8 cellular contexts compared by ENCODE assay signal in genomic region chr9:33399047-33399446, GRCh38. TPM values are rescaled to one million over a fixed set of nuclear protein-coding genes. Genes with fewer than 3 reads are reported as not detected.
DNase-seq lines count a peak whose midpoint lies in the region; ATAC-seq, FAIRE-seq and TF ChIP-seq lines count a peak whose summit lies in the region.
"Not testable (repeated sequence)": the region's sequence is repeated elsewhere in the genome, so short reads cannot be mapped to it uniquely, and the experiment has no call there.
"Had no signal": no experiment of that assay in that cellular context is flagged by ENCODE, and none has a peak within 500 bp of the region (broad histone marks: within the 10 kb centered on the region; RNA-seq: fewer than 3 reads in every experiment).

No MANE protein-coding gene starts in this region.

- 49% methylated on average over 4 of the region's 4 CpGs for WGBS in K562 (ENCODE audit: insufficient coverage, low coverage, missing lambda C conversion rate)

- not testable (repeated sequence) for H3K9ac ChIP-seq in K562 (ENCODE audit: insufficient read depth in 1 of 2, low read depth in 2 of 2, low read length in 2 of 2)

- not testable (repeated sequence) for H3K79me2 ChIP-seq in K562 (ENCODE audit: control insufficient read depth, insufficient read depth, low read length)

- TF ChIP-seq CTCF in K562 (IDR thresholded peaks at IDR 0.05 in 2 of 3, conservative IDR thresholded peaks at IDR 0.05 in 1 of 3; ENCODE audit: insufficient read depth in 2 of 3, low read depth in 1 of 3, low read length in 3 of 3); right atrium auricular region (IDR thresholded peaks at IDR 0.05); neural crest cell (conservative IDR thresholded peaks at IDR 0.05); gastrocnemius medialis (IDR thresholded peaks at IDR 0.05 in 4 of 5, conservative IDR thresholded peaks at IDR 0.05 in 1 of 5): not testable (repeated sequence)

- in situ Hi-C loops in K562 (cut with MboI); gastrocnemius medialis (cut with MboI; ENCODE audit: low sequenced_read_pairs in 4 of 4): not testable (repeated sequence)

- H3K4me1 ChIP-seq in K562 (replicated peaks in 1 of 2; ENCODE audit: control insufficient read depth in 2 of 2, insufficient read depth in 2 of 2, low read length in 2 of 2) = peaks cover 2 to 23% of the 10 kb centered on the region in 2 experiments; a peak in 3 of 5 replicates
- peaks cover 0 to 52% of the 10 kb centered on the region in 2 donors for H3K4me1 ChIP-seq in right atrium auricular region
- peaks cover 33 to 35% of the 10 kb centered on the region in 2 donors for H3K4me1 ChIP-seq in gastrocnemius medialis

- H4K20me1 ChIP-seq in K562 (replicated peaks; ENCODE audit: control insufficient read depth, insufficient read depth, low read length) = not testable (repeated sequence)

- not testable (repeated sequence) for H3K9me3 ChIP-seq in K562 (replicated peaks; ENCODE audit: control insufficient read depth, insufficient read depth, low read depth, low read length); right atrium auricular region; gastrocnemius medialis

- not testable (repeated sequence) for FAIRE-seq in K562 (lab: Jason Lieb, UNC)

- BruUV-seq in K562 (replicated peaks; lab: Mats Ljungman, UMichigan) = not testable (repeated sequence)

- not testable (repeated sequence) for H3K9me1 ChIP-seq in K562 (ENCODE audit: control insufficient read depth, insufficient read depth, low read length)

- not testable (repeated sequence) for H3K4me3 ChIP-seq in K562, right atrium auricular region, gastrocnemius medialis

- TF ChIP-seq RAD21 in K562 (CRISPR knock-in tag; conservative IDR thresholded peaks at IDR 0.05 in 1 of 2, IDR thresholded peaks at IDR 0.05 in 1 of 2) = not testable (repeated sequence)

- H3K27ac ChIP-seq in K562 (ENCODE audit: extremely low read depth, low read depth, low read length) = not testable (repeated sequence)
- peak overlapping the region; percentile 85 to 86 for H3K27ac ChIP-seq in right atrium auricular region
- H3K27ac ChIP-seq in gastrocnemius medialis = peak overlapping the region; percentile 13 to 84 (median 72)

- not testable (repeated sequence) for H3K4me3 Mint-ChIP-seq in neural crest cell

- H3K36me3 Mint-ChIP-seq in neural crest cell (ENCODE audit: low read depth) = not testable (repeated sequence)

- H2AFZ ChIP-seq in K562 (ENCODE audit: low read depth, low read length) = not testable (repeated sequence)

- TF ChIP-seq POLR2A in K562 (conservative IDR thresholded peaks at IDR 0.05); gastrocnemius medialis (IDR thresholded peaks at IDR 0.05): not testable (repeated sequence)

- not testable (repeated sequence) for H3K4me2 ChIP-seq in K562 (ENCODE audit: insufficient read depth, low read length)

- not testable (repeated sequence) for H3K36me3 ChIP-seq in K562 (ENCODE audit: control insufficient read depth, insufficient read depth, low read length); right atrium auricular region; gastrocnemius medialis

- peak overlapping the region; percentile 29 for H3K27ac Mint-ChIP-seq in neural crest cell (ENCODE audit: unreplicated experiment)

- not testable (repeated sequence) for ATAC-seq in K562, gastrocnemius medialis

- POLR2A ChIA-PET in K562 (lab: Yijun Ruan, JAX) = not testable (repeated sequence)

- H3K27me3 Mint-ChIP-seq in neural crest cell (ENCODE audit: low read depth) = not testable (repeated sequence)

- not testable (repeated sequence) for H3K27me3 ChIP-seq in K562 (ENCODE audit: control insufficient read depth in 2 of 2, insufficient read depth in 2 of 2, low read length in 2 of 2); right atrium auricular region; gastrocnemius medialis

- CTCF ChIA-PET in K562 (lab: Yijun Ruan, JAX; ENCODE audit: low intra/inter-chr PET ratio) = not testable (repeated sequence)

- DNase-seq in M059J (ENCODE audit: low read depth) = peak; percentile 45
- DNase-seq in K562 (ENCODE audit: extremely low read depth in 1 of 4, low spot score in 3 of 4); right atrium auricular region (ENCODE audit: low spot score); neural crest cell (ENCODE audit: low read depth, low spot score); gastrocnemius medialis: not testable (repeated sequence)

- not testable (repeated sequence) for TF ChIP-seq EP300 in K562 (IDR thresholded peaks at IDR 0.05; ENCODE audit: low read length)

- H3K4me1 Mint-ChIP-seq in neural crest cell = peaks cover 21% of the 10 kb centered on the region

- H3K9me3 Mint-ChIP-seq in neural crest cell = not testable (repeated sequence)

- intact Hi-C loops in K562 (cut with micrococcal nuclease); gastrocnemius medialis (cut with DNase I; ENCODE audit: low total_unique reads): not testable (repeated sequence)

TF ChIP-seq in K562, 482 proteins besides CTCF, POLR2A, EP300 and RAD21:
- TF ChIP-seq, protein P1, sequence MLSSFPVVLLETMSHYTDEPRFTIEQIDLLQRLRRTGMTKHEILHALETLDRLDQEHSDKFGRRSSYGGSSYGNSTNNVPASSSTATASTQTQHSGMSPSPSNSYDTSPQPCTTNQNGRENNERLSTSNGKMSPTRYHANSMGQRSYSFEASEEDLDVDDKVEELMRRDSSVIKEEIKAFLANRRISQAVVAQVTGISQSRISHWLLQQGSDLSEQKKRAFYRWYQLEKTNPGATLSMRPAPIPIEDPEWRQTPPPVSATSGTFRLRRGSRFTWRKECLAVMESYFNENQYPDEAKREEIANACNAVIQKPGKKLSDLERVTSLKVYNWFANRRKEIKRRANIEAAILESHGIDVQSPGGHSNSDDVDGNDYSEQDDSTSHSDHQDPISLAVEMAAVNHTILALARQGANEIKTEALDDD (IDR thresholded peaks at IDR 0.05) = peak; percentile 61; the same call in 1 of the 2 replicates

RNA-seq across cellular contexts. Expression of gene AQP7, which starts 3.3 kb away (rescaled TPM):
- total RNA-seq in M059J (2014; rRNA removed; shearing (Covaris generic)) = 0.17 TPM in 1 of 2 replicates, not detected in the other
- total RNA-seq in K562 (2011; cell fraction: chromatin; rRNA removed; ENCODE audit: low replicate concordance) = 0.70 and 1.6 TPM in 2 replicates
- total RNA-seq in K562 (2011; cell fraction: nucleolus; rRNA removed) = 0.50 and 1.3 TPM in 2 replicates
- 1.3 and 2.0 TPM in 2 replicates for total RNA-seq in K562 (2011; cell fraction: nucleoplasm; rRNA removed)
- total RNA-seq in K562 (2014; rRNA removed) = not detected in 2 replicates
- total RNA-seq in K562 (2014; rRNA removed; fragmentation: Illumina TruSeq; extraction: Trizol) = 0.06 TPM in 1 of 2 replicates, not detected in the other
- not detected in 2 replicates for total RNA-seq in K562 (2015; rRNA removed; fragmentation: Illumina TruSeq; extraction: Trizol)
- 0.04 and 0.13 TPM in 2 replicates for total RNA-seq in K562 (2021)
- polyA plus RNA-seq in K562 (2011; rRNA removed) = 0.50 and 0.53 TPM in 2 replicates
- polyA plus RNA-seq in K562 (2011; cell fraction: cytosol; rRNA removed) = 0.25 and 1.5 TPM in 2 replicates
- polyA plus RNA-seq in K562 (2011; cell fraction: nucleus; rRNA removed) = 1.5 and 1.9 TPM in 2 replicates
- polyA plus RNA-seq in K562 (2012) = 0.17 and 0.66 TPM in 2 replicates
- 0.07 and 0.15 TPM in 2 replicates for polyA plus RNA-seq in K562 (2014; fragmentation: Illumina TruSeq; extraction: Trizol)
- polyA plus RNA-seq in K562 (2014; fragmentation: Nextera tagmentation; extraction: Ambion mirVana) = under 1 TPM in 1 of 2 experiments, not detected in 1; 0.11 TPM
- 0.04 and 0.46 TPM in 2 replicates for polyA plus RNA-seq in K562 (2014; rRNA removed)
- 0.18 and 0.81 TPM in 2 replicates for polyA minus RNA-seq in K562 (2011; rRNA and poly(A)+ RNA removed)
- not detected in 2 replicates for polyA minus RNA-seq in K562 (2011; cell fraction: cytosol; rRNA and poly(A)+ RNA removed)
- polyA minus RNA-seq in K562 (2011; cell fraction: nucleus; rRNA and poly(A)+ RNA removed) = 0.22 TPM in 1 of 2 replicates, not detected in the other
- 10 to 100 TPM; 58.4 to 74.9 TPM for total RNA-seq in right atrium auricular region
- 0.57 and 0.98 TPM in 2 replicates for total RNA-seq in neural crest cell
- total RNA-seq in gastrocnemius medialis = 10 to 100 TPM in 1 of 4 donors, 1 to 10 TPM in 3; 2.1 to 10.7 (median 4.1) TPM
- total RNA-seq: A673; CD8-positive, alpha-beta memory T cell had no signal
- polyA plus RNA-seq: CD14-positive monocyte; CD8-positive, alpha-beta memory T cell had no signal

RNA-seq across cellular contexts. Expression of gene AQP3, which starts 48.3 kb away (rescaled TPM):
- 0.57 and 1.1 TPM in 2 replicates for total RNA-seq in M059J (2014; rRNA removed; shearing (Covaris generic))
- total RNA-seq in K562 (2011; cell fraction: chromatin; rRNA removed; ENCODE audit: low replicate concordance) = 13.3 and 46.7 TPM in 2 replicates
- 57.8 and 76.0 TPM in 2 replicates for total RNA-seq in K562 (2011; cell fraction: nucleolus; rRNA removed)
- 30.8 and 35.2 TPM in 2 replicates for total RNA-seq in K562 (2011; cell fraction: nucleoplasm; rRNA removed)
- total RNA-seq in K562 (2014; rRNA removed) (17.6 and 26.9 TPM in 2 replicates), K562 (2014; rRNA removed; fragmentation: Illumina TruSeq; extraction: Trizol) (11.1 and 12.8 TPM in 2 replicates), K562 (2015; rRNA removed; fragmentation: Illumina TruSeq; extraction: Trizol) (13.3 and 15.1 TPM in 2 replicates), K562 (2021) (25.5 and 27.1 TPM in 2 replicates), right atrium auricular region (100 to 1,000 TPM in 1 of 2 donors, 10 to 100 TPM in 1; 14.3 to 116 TPM), neural crest cell (1.1 TPM in 2 replicates), gastrocnemius medialis (10 to 100 TPM in 2 of 4 donors, 1 to 10 TPM in 2; 1.7 to 24.2 (median 13.5) TPM)
- polyA plus RNA-seq in K562 (2011; rRNA removed) (25.8 and 31.5 TPM in 2 replicates), K562 (2014; fragmentation: Illumina TruSeq; extraction: Trizol) (25.0 and 30.0 TPM in 2 replicates), K562 (2014; fragmentation: Nextera tagmentation; extraction: Ambion mirVana) (1 to 10 TPM; 4.2 to 6.0 TPM), K562 (2014; rRNA removed) (25.3 and 29.9 TPM in 2 replicates)
- polyA plus RNA-seq in K562 (2011; cell fraction: cytosol; rRNA removed) = 51.7 and 150 TPM in 2 replicates
- 29.5 and 64.4 TPM in 2 replicates for polyA plus RNA-seq in K562 (2011; cell fraction: nucleus; rRNA removed)
- polyA plus RNA-seq in K562 (2012) = 11.3 and 35.0 TPM in 2 replicates
- 12.9 and 30.5 TPM in 2 replicates for polyA minus RNA-seq in K562 (2011; rRNA and poly(A)+ RNA removed)
- 34.6 and 39.6 TPM in 2 replicates for polyA minus RNA-seq in K562 (2011; cell fraction: cytosol; rRNA and poly(A)+ RNA removed)
- 6.3 and 7.5 TPM in 2 replicates for polyA minus RNA-seq in K562 (2011; cell fraction: nucleus; rRNA and poly(A)+ RNA removed)

Comparison
In these comparisons a context has a peak if more than half of its experiments do, and no peak if none do; other contexts are left out.
1. RNA of gene AQP7, which starts 3.3 kb away (total RNA-seq): 58.4 to 74.9 TPM in right atrium auricular region; 2.1 to 10.7 TPM in gastrocnemius medialis, 0.57 to 0.98 TPM in neural crest cell, 0.17 TPM in M059J and 0.04 to 2.0 TPM in K562; every median in the first group is over 4 times any median in the second.